8 cellular contexts compared by ENCODE assay signal in genomic region chr4:15400911-15401671, GRCh38. TPM values are rescaled to one million over a fixed set of nuclear protein-coding genes. Genes with fewer than 3 reads are reported as not detected.
A peak's percentile ranks its signal among the peaks of the same experiment; 100 is the strongest.
DNase-seq lines count a peak whose midpoint lies in the region; ATAC-seq and TF ChIP-seq lines count a peak whose summit lies in the region.

No MANE protein-coding gene starts in this region.

- H3K4me1 ChIP-seq in liver (ENCODE audit: control insufficient read depth in 4 of 4, insufficient read depth in 4 of 4, low read length in 3 of 4) (no peaks in the 10 kb centered on the region), stomach (peaks cover 0 to 49% (median 23%) of the 10 kb centered on the region in 4 donors), Caco-2 (no peaks in the 10 kb centered on the region)

- no peak overlapping the region for H3K9ac ChIP-seq in liver (ENCODE audit: low read depth in 1 of 2, low read length in 2 of 2)

- CTCF ChIA-PET in Caco-2 (lab: Charles Lee): no interaction called here

- H3K27ac ChIP-seq in liver (ENCODE audit: low read depth in 1 of 2, low read length in 2 of 2) (no peak overlapping the region), stomach (peak overlapping the region in 4 of 5 donors; percentile 46 to 63 (median 58))

- no TSS peak for BruUV-seq in Caco-2 (replicated peaks; lab: Mats Ljungman, UMichigan)

- no peak overlapping the region for H3K27ac Mint-ChIP-seq in Caco-2 (ENCODE audit: unreplicated experiment)
- no peak overlapping the region for H3K27ac Mint-ChIP-seq in endothelial cell (ENCODE audit: unreplicated experiment)

- DNase-seq in Ammon's horn (ENCODE audit: low spot score) (peak; percentile 73), NB4 (ENCODE audit: low read depth) (peak; percentile 98), amniotic stem cell (lab: John Stamatoyannopoulos, UW) (peak; percentile 61), stomach (no peak), Caco-2 (no peak), endothelial cell (ENCODE audit: low spot score) (no peak)

- H3K4me3 ChIP-seq in NB4 (ENCODE audit: low read depth, low read length) (peak overlapping the region; percentile 43), liver (ENCODE audit: low read depth in 1 of 3, low read length in 3 of 3) (no peak overlapping the region), stomach (no peak overlapping the region), Caco-2 (ENCODE audit: low read depth, low read length) (no peak overlapping the region)

- no peak for TF ChIP-seq EP300 in stomach (IDR thresholded peaks at IDR 0.05)

- H3K4me3 Mint-ChIP-seq in Caco-2 (ENCODE audit: unreplicated experiment) (no peak overlapping the region), endothelial cell (ENCODE audit: unreplicated experiment) (no peak overlapping the region)

- H3K9me3 ChIP-seq in liver (ENCODE audit: control insufficient read depth in 4 of 4, low read length in 3 of 4) (no peaks in the 10 kb centered on the region), stomach (no peaks in the 10 kb centered on the region), Caco-2 (no peaks in the 10 kb centered on the region)

- TF ChIP-seq CTCF in NB4 (IDR thresholded peaks at IDR 0.05; ENCODE audit: low read depth, low read length): peak; percentile 10
- no peak for TF ChIP-seq CTCF in liver (IDR thresholded peaks at IDR 0.05; ENCODE audit: low read depth, low read length, missing input control)
- no peak for TF ChIP-seq CTCF in stomach (IDR thresholded peaks at IDR 0.05)
- no peak for TF ChIP-seq CTCF in Caco-2 (IDR thresholded peaks at IDR 0.05; ENCODE audit: insufficient read depth in 1 of 2, low read depth in 1 of 2, low read length in 1 of 2, severe bottlenecking in 1 of 2, unreplicated experiment in 1 of 2)
- no peak for TF ChIP-seq CTCF in endothelial cell (IDR thresholded peaks at IDR 0.05; ENCODE audit: unreplicated experiment)

- no peak for TF ChIP-seq POLR2A in NB4 (IDR thresholded peaks at IDR 0.05; ENCODE audit: extremely low read depth, insufficient read length)
- no peak for TF ChIP-seq POLR2A in stomach (IDR thresholded peaks at IDR 0.05)

- peak; percentile 52 for ATAC-seq in GM21528 (IDR thresholded peaks at IDR 0.05; ENCODE audit: low FRiP score, unreplicated experiment)

- 69% methylated on average over 9 of the region's 9 CpGs for WGBS in liver
- WGBS in stomach, 5 donors: 52 to 66% (median 58%) methylated on average over 9 of the region's 9 CpGs

- no peaks in the 10 kb centered on the region for H3K9me3 Mint-ChIP-seq in Caco-2 (ENCODE audit: unreplicated experiment)
- no peaks in the 10 kb centered on the region for H3K9me3 Mint-ChIP-seq in endothelial cell (ENCODE audit: unreplicated experiment)

- POLR2A ChIA-PET in Caco-2 (lab: Charles Lee): no interaction called here

- TF ChIP-seq RAD21 in liver (IDR thresholded peaks at IDR 0.05): peak in 1 of 2 donors; percentile 9

- intact Hi-C loops in stomach (cut with DNase I; ENCODE audit: low total_unique reads) (no loop called here), Caco-2 (cut with micrococcal nuclease; ENCODE audit: unreplicated experiment) (no loop called here)

- H3K36me3 Mint-ChIP-seq in Caco-2 (ENCODE audit: insufficient read depth, unreplicated experiment) (no peaks in the 10 kb centered on the region), endothelial cell (ENCODE audit: low read depth, unreplicated experiment) (no peaks in the 10 kb centered on the region)

- H3K4me1 Mint-ChIP-seq in Caco-2 (ENCODE audit: low read depth, unreplicated experiment) (peaks cover 13% of the 10 kb centered on the region), endothelial cell (ENCODE audit: unreplicated experiment) (peaks cover 13% of the 10 kb centered on the region)

- H3K27me3 Mint-ChIP-seq in Caco-2 (ENCODE audit: insufficient read depth, unreplicated experiment) (peaks cover 27% of the 10 kb centered on the region), endothelial cell (ENCODE audit: unreplicated experiment) (no peaks in the 10 kb centered on the region)

- H3K36me3 ChIP-seq in liver (ENCODE audit: control insufficient read depth in 4 of 4, insufficient read depth in 3 of 4, low read depth in 1 of 4, low read length in 3 of 4) (no peaks in the 10 kb centered on the region), stomach (no peaks in the 10 kb centered on the region), Caco-2 (ENCODE audit: control insufficient read depth, insufficient read depth, low read length) (no peaks in the 10 kb centered on the region)

- H3K27me3 ChIP-seq in liver (ENCODE audit: control insufficient read depth in 4 of 4, insufficient read depth in 4 of 4, low read length in 3 of 4): no peaks in the 10 kb centered on the region
- no peaks in the 10 kb centered on the region for H3K27me3 ChIP-seq in stomach
- no peaks in the 10 kb centered on the region for H3K27me3 ChIP-seq in Caco-2 (replicated peaks; ENCODE audit: control insufficient read depth, insufficient read depth, low read length)

TF ChIP-seq in liver, 16 proteins besides CTCF, POLR2A, EP300 and RAD21:
- TF ChIP-seq MAX (IDR thresholded peaks at IDR 0.05) (peak; percentile 70), REST (IDR thresholded peaks at IDR 0.05) (no peak), EGR1 (IDR thresholded peaks at IDR 0.05; ENCODE audit: low read depth in 2 of 2) (peak in 1 of 2 donors; percentile 63)

RNA-seq across cellular contexts. Expression of gene C1QTNF7, which starts 26.7 kb away (rescaled TPM):
- total RNA-seq in liver (under 1 TPM; 0.33 to 0.51 TPM), stomach (10 to 100 TPM in 2 of 5 donors, 1 to 10 TPM in 2, under 1 TPM in 1; 0.87 to 73.2 (median 6.2) TPM), Caco-2 (2022) (not detected in 2 replicates), endothelial cell (ENCODE audit: unreplicated experiment) (not detected)
- polyA plus RNA-seq in liver (under 1 TPM; 0.43 to 0.55 TPM), stomach (1 to 10 TPM in 2 of 3 donors, under 1 TPM in 1; 0.68 to 2.1 (median 1.4) TPM)

Comparison
In these comparisons a context has a peak if more than half of its experiments do, and no peak if none do; other contexts are left out.
1. DNase-seq: peak in Ammon's horn (single experiment), NB4 (single experiment) and amniotic stem cell (single experiment); none in stomach (single experiment), Caco-2 (0 of 2) and endothelial cell (single experiment).
2. H3K27ac ChIP-seq: peak in stomach (4 of 5); none in liver (0 of 2).